ENCODE assay signal across 8 cellular contexts in the genomic region with DNA sequence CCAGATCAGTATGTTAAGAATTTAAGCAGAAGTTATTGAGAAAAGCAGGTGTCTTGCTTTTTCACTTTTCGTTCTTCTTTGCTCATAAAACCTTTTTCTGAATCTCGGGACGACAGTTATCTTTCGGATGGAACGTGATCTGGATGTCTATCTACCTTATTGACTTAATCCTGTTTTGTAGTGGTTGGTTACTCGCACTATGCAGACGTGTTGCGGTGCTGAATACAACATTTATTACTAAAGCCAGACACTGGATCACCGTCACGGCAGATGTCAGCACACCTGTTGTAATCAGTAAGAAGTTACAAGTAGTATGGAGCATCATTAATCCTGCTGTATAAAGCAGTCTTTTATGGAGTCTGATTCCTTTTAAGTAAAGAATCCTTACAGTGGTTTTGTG. TPM values are rescaled to one million over a fixed set of nuclear protein-coding genes. Genes with fewer than 3 reads are reported as not detected.
DNase-seq lines count a peak whose midpoint lies in the region; ATAC-seq and TF ChIP-seq lines count a peak whose summit lies in the region.

No MANE protein-coding gene starts in this region.

- H3K4me1 Mint-ChIP-seq in activated naive CD4-positive, alpha-beta T cell treated with anti-CD3 and anti-CD28 coated beads for 36 hours (ENCODE audit: low read depth) = peaks cover 36% of the 10 kb centered on the region
- peaks cover 40% of the 10 kb centered on the region for H3K4me1 Mint-ChIP-seq in activated CD8-positive, alpha-beta T cell treated with anti-CD3 and anti-CD28 coated beads for 36 hours (ENCODE audit: low read depth)

- H3K9me3 ChIP-seq in iPS-18c (ENCODE audit: control insufficient read depth, insufficient read depth, low read length) = no peaks in the 10 kb centered on the region

- H3K4me3 Mint-ChIP-seq in activated naive CD4-positive, alpha-beta T cell treated with anti-CD3 and anti-CD28 coated beads for 36 hours = peak overlapping the region; percentile 95
- peak overlapping the region; percentile 97 for H3K4me3 Mint-ChIP-seq in activated CD8-positive, alpha-beta T cell treated with anti-CD3 and anti-CD28 coated beads for 36 hours

- intact Hi-C loops in activated naive CD4-positive, alpha-beta T cell treated with anti-CD3 and anti-CD28 coated beads for 36 hours (cut with micrococcal nuclease) = loop anchor here (1.0 to 2.0 kb wide), 4 partner anchors 8 to 904 kb away; a partner anchor contains a TSS
- intact Hi-C loops in activated CD8-positive, alpha-beta T cell treated with anti-CD3 and anti-CD28 coated beads for 36 hours (cut with micrococcal nuclease) = no loop called here

- peak overlapping the region; percentile 94 for H3K27ac Mint-ChIP-seq in activated naive CD4-positive, alpha-beta T cell treated with anti-CD3 and anti-CD28 coated beads for 36 hours
- H3K27ac Mint-ChIP-seq in activated CD8-positive, alpha-beta T cell treated with anti-CD3 and anti-CD28 coated beads for 36 hours = peak overlapping the region; percentile 98

- TF ChIP-seq CTCF in HL-60 (IDR thresholded peaks at IDR 0.05; ENCODE audit: insufficient read depth, low read length) = no peak
- TF ChIP-seq CTCF in activated CD8-positive, alpha-beta T cell treated with anti-CD3 and anti-CD28 coated beads for 36 hours (IDR thresholded peaks at IDR 0.05) = no peak

- no peaks in the 10 kb centered on the region for H3K27me3 ChIP-seq in HL-60 (ENCODE audit: insufficient read depth, poor library complexity, severe bottlenecking)

- H3K4me3 ChIP-seq in HL-60 (replicated peaks; ENCODE audit: insufficient read depth, low read length) = peak overlapping the region; percentile 76
- H3K4me3 ChIP-seq in iPS-18c (ENCODE audit: insufficient read depth, low read depth, low read length) = peak overlapping the region; percentile 89

- peaks cover 13% of the 10 kb centered on the region for H3K36me3 Mint-ChIP-seq in activated naive CD4-positive, alpha-beta T cell treated with anti-CD3 and anti-CD28 coated beads for 36 hours (ENCODE audit: low read depth)
- H3K36me3 Mint-ChIP-seq in activated CD8-positive, alpha-beta T cell treated with anti-CD3 and anti-CD28 coated beads for 36 hours (ENCODE audit: low read depth) = peaks cover 17% of the 10 kb centered on the region

- no peak for ATAC-seq in activated CD8-positive, alpha-beta T cell treated with anti-CD3 and anti-CD28 coated beads for 36 hours
- ATAC-seq in stimulated activated naive CD8-positive, alpha-beta T cell treated with anti-CD3 and anti-CD28 coated beads, Interleukin-15, Interleukin-2, amounts not matched to agents 100 U/mL and 50 U/mL, for 24 hours = peak; percentile 44

- POLR2A ChIA-PET in activated CD8-positive, alpha-beta T cell treated with anti-CD3 and anti-CD28 coated beads for 36 hours (lab: Charles Lee) = interaction anchor here (0.6 to 3.1 kb wide), 6 partner anchors 9 to 215 kb away, joined by 3 to 11 read pairs (median 4); no protein-coding TSS in a partner anchor

- CTCF ChIA-PET in activated naive CD4-positive, alpha-beta T cell treated with anti-CD3 and anti-CD28 coated beads for 36 hours (lab: Charles Lee) = interaction anchor here (0.6 to 1.5 kb wide), 4 partner anchors 21 to 442 kb away, joined by 3 read pairs; a partner anchor contains a TSS
- CTCF ChIA-PET in activated CD8-positive, alpha-beta T cell treated with anti-CD3 and anti-CD28 coated beads for 36 hours (lab: Charles Lee) = interaction anchor here (1.0 to 3.6 kb wide), 2 partner anchors 9 to 130 kb away, joined by 3 to 22 read pairs; no protein-coding TSS in a partner anchor

- no peaks in the 10 kb centered on the region for H3K9me3 Mint-ChIP-seq in activated naive CD4-positive, alpha-beta T cell treated with anti-CD3 and anti-CD28 coated beads for 36 hours
- no peaks in the 10 kb centered on the region for H3K9me3 Mint-ChIP-seq in activated CD8-positive, alpha-beta T cell treated with anti-CD3 and anti-CD28 coated beads for 36 hours

- peak overlapping the region; percentile 79 for H3K27ac ChIP-seq in HL-60 (replicated peaks)

- no peaks in the 10 kb centered on the region for H3K27me3 Mint-ChIP-seq in activated naive CD4-positive, alpha-beta T cell treated with anti-CD3 and anti-CD28 coated beads for 36 hours (ENCODE audit: low read depth)
- H3K27me3 Mint-ChIP-seq in activated CD8-positive, alpha-beta T cell treated with anti-CD3 and anti-CD28 coated beads for 36 hours = peaks cover 1% of the 10 kb centered on the region

- DNase-seq in activated naive CD4-positive, alpha-beta T cell treated with anti-CD3 and anti-CD28 coated beads for 36 hours = peak; percentile 46
- no peak for DNase-seq in activated naive CD4-positive, alpha-beta T cell treated with anti-CD3 and anti-CD28 coated beads, Interleukin-2, amount 50 U/mL, for 16 hours
- no peak for DNase-seq in HL-60 (ENCODE audit: low read depth in 1 of 2, low spot score in 1 of 2)
- DNase-seq in activated CD8-positive, alpha-beta T cell treated with anti-CD3 and anti-CD28 coated beads for 36 hours = peak; percentile 51
- DNase-seq in stimulated activated naive CD8-positive, alpha-beta T cell treated with anti-CD3 and anti-CD28 coated beads, Interleukin-15, Interleukin-2, amounts not matched to agents 100 U/mL and 50 U/mL, for 24 hours = no peak
- DNase-seq in putamen (ENCODE audit: low spot score) = no peak
- DNase-seq in iPS-NIHi7 (ENCODE audit: extremely low spot score) = no peak

RNA-seq across cellular contexts. Expression of a gene that starts 0.6 kb away (rescaled TPM):
- 10 to 100 TPM; 20.4 TPM for total RNA-seq in activated naive CD4-positive, alpha-beta T cell treated with anti-CD3 and anti-CD28 coated beads for 36 hours
- 10 to 100 TPM; 21.6 to 23.6 TPM for total RNA-seq in activated CD8-positive, alpha-beta T cell treated with anti-CD3 and anti-CD28 coated beads for 36 hours

Comparison
In these comparisons a context has a peak if more than half of its experiments do, and no peak if none do; other contexts are left out.
1. DNase-seq: peak in activated naive CD4-positive, alpha-beta T cell treated with anti-CD3 and anti-CD28 coated beads for 36 hours (single experiment) and activated CD8-positive, alpha-beta T cell treated with anti-CD3 and anti-CD28 coated beads for 36 hours (single experiment); none in activated naive CD4-positive, alpha-beta T cell treated with anti-CD3 and anti-CD28 coated beads, Interleukin-2, amount 50 U/mL, for 16 hours (single experiment), HL-60 (0 of 2), stimulated activated naive CD8-positive, alpha-beta T cell treated with anti-CD3 and anti-CD28 coated beads, Interleukin-15, Interleukin-2, amounts not matched to agents 100 U/mL and 50 U/mL, for 24 hours (single experiment), putamen (single experiment) and iPS-NIHi7 (single experiment).